In genomic region chr10:19876570-19876969, GRCh38 we compare ENCODE assay signal across 22 cellular contexts.
DNase-seq lines count a peak whose midpoint lies in the region; FAIRE-seq and TF ChIP-seq lines count a peak whose summit lies in the region.
"Had no signal": no experiment of that assay in that cellular context is flagged by ENCODE, and none has a peak within 500 bp of the region (broad histone marks: within the 10 kb centered on the region; RNA-seq: fewer than 3 reads in every experiment).

No MANE protein-coding gene starts in this region.

- peak overlapping the region; percentile 23 for H3K27ac ChIP-seq in osteoblast (ENCODE audit: low read depth, low read length)
- H3K27ac ChIP-seq in CD4-positive, alpha-beta memory T cell (ENCODE audit: low read depth, low read length), result no peak overlapping the region
- H3K27ac ChIP-seq: BLaER1, C4-2B, GM23248 had no signal

- no peaks in the 10 kb centered on the region for H3K4me1 ChIP-seq in osteoblast (ENCODE audit: insufficient read depth, low read length)
- H3K4me1 ChIP-seq in CD4-positive, alpha-beta memory T cell (ENCODE audit: insufficient read depth, low read length), result no peaks in the 10 kb centered on the region
- H3K4me1 ChIP-seq: BLaER1 had no signal

- TF ChIP-seq CTCF in choroid plexus epithelial cell (conservative IDR thresholded peaks at IDR 0.05; ENCODE audit: low read depth, low read length), result no peak
- TF ChIP-seq CTCF in osteoblast (IDR thresholded peaks at IDR 0.05; ENCODE audit: extremely low read depth, low read depth, low read length), result no peak
- no peak for TF ChIP-seq CTCF in nephron progenitor cell (IDR thresholded peaks at IDR 0.05)

- H3K79me2 ChIP-seq in osteoblast (ENCODE audit: insufficient read depth, low read length), result no peaks in the 10 kb centered on the region

- no peaks in the 10 kb centered on the region for H3K36me3 ChIP-seq in osteoblast (ENCODE audit: insufficient read depth, low read length)
- no peaks in the 10 kb centered on the region for H3K36me3 ChIP-seq in CD4-positive, alpha-beta memory T cell (ENCODE audit: insufficient read depth, low read length)
- H3K36me3 ChIP-seq: BLaER1 had no signal

- H4K20me1 ChIP-seq in osteoblast (ENCODE audit: insufficient read depth, low read length), result no peaks in the 10 kb centered on the region
- H4K20me1 ChIP-seq: BLaER1 had no signal

- no peak overlapping the region for H3K4me3 Mint-ChIP-seq in CD4-positive, alpha-beta memory T cell
- no peak overlapping the region for H3K4me3 Mint-ChIP-seq in nephron progenitor cell
- H3K4me3 Mint-ChIP-seq: B cell; CD4-positive, CD25-positive, alpha-beta regulatory T cell; CD8-positive, alpha-beta memory T cell had no signal

- no peak overlapping the region for H3K4me3 ChIP-seq in choroid plexus epithelial cell (ENCODE audit: low read depth, low read length)
- H3K4me3 ChIP-seq in osteoblast (ENCODE audit: insufficient read depth, low read length), result no peak overlapping the region
- H3K4me3 ChIP-seq in CD4-positive, alpha-beta memory T cell (ENCODE audit: low read length in 2 of 2), result no peak overlapping the region
- H3K4me3 ChIP-seq: BLaER1, GM12878, GM23248 had no signal

- H3K36me3 Mint-ChIP-seq in CD4-positive, alpha-beta memory T cell, result no peaks in the 10 kb centered on the region
- H3K36me3 Mint-ChIP-seq in nephron progenitor cell (ENCODE audit: low read depth), result peaks cover 13% of the 10 kb centered on the region
- H3K36me3 Mint-ChIP-seq: CD4-positive, CD25-positive, alpha-beta regulatory T cell; CD8-positive, alpha-beta memory T cell had no signal

- CTCF ChIA-PET in CD4-positive, alpha-beta memory T cell (lab: Charles Lee; ENCODE audit: partially characterized antibody), result no interaction called here

- no peak overlapping the region for H2AFZ ChIP-seq in osteoblast (ENCODE audit: low read length)
- H2AFZ ChIP-seq: GM23248 had no signal

- no peak overlapping the region for H3K4me2 ChIP-seq in osteoblast (ENCODE audit: insufficient read depth, low read length)
- H3K4me2 ChIP-seq: BLaER1 had no signal

- intact Hi-C loops in CD4-positive, alpha-beta memory T cell (cut with micrococcal nuclease), result no loop called here

- peak; percentile 35 for FAIRE-seq in RCC 7860 (lab: Jason Lieb, UNC)
- FAIRE-seq: D721Med, GM12878, GM19239, H1 had no signal

- POLR2A ChIA-PET in CD4-positive, alpha-beta memory T cell (lab: Charles Lee; ENCODE audit: partially characterized antibody), result no interaction called here

- peaks cover 0 to 7% (median 0%) of the 10 kb centered on the region in 8 donors for H3K9me3 Mint-ChIP-seq in CD4-positive, alpha-beta memory T cell
- no peaks in the 10 kb centered on the region for H3K9me3 Mint-ChIP-seq in nephron progenitor cell

- no peak overlapping the region for H3K27ac Mint-ChIP-seq in CD4-positive, alpha-beta memory T cell
- no peak overlapping the region for H3K27ac Mint-ChIP-seq in nephron progenitor cell
- H3K27ac Mint-ChIP-seq: B cell; CD4-positive, CD25-positive, alpha-beta regulatory T cell; CD8-positive, alpha-beta memory T cell had no signal

- H3K4me1 Mint-ChIP-seq in CD4-positive, alpha-beta memory T cell, result no peaks in the 10 kb centered on the region
- no peaks in the 10 kb centered on the region for H3K4me1 Mint-ChIP-seq in nephron progenitor cell
- H3K4me1 Mint-ChIP-seq: B cell; CD4-positive, CD25-positive, alpha-beta regulatory T cell; CD8-positive, alpha-beta memory T cell had no signal

- H3K9me3 ChIP-seq in osteoblast (ENCODE audit: low read depth, low read length), result no peaks in the 10 kb centered on the region
- no peaks in the 10 kb centered on the region for H3K9me3 ChIP-seq in CD4-positive, alpha-beta memory T cell (ENCODE audit: control insufficient read depth in 1 of 2, low read length in 2 of 2)
- H3K9me3 ChIP-seq: BLaER1 had no signal

- no peaks in the 10 kb centered on the region for H3K27me3 Mint-ChIP-seq in CD4-positive, alpha-beta memory T cell
- peaks cover 6% of the 10 kb centered on the region for H3K27me3 Mint-ChIP-seq in nephron progenitor cell (ENCODE audit: low read depth, poor library complexity)
- H3K27me3 Mint-ChIP-seq: B cell; CD4-positive, CD25-positive, alpha-beta regulatory T cell; CD8-positive, alpha-beta memory T cell had no signal

- DNase-seq in RCC 7860 (ENCODE audit: low spot score) (no peak), choroid plexus epithelial cell (ENCODE audit: low read depth) (peak; percentile 14), osteoblast (ENCODE audit: insufficient read length, low spot score, missing footprints) (no peak), nephron progenitor cell (no peak)
- DNase-seq in activated CD4-positive, CD25-positive, alpha-beta regulatory T cell (lab: John Stamatoyannopoulos, UW), result no peak
- DNase-seq in CD4-positive, alpha-beta memory T cell, result no peak
- DNase-seq: CD4-positive, CD25-positive, alpha-beta regulatory T cell; CD8-positive, alpha-beta memory T cell; DMS 273 treated with DMSO at 0.1 percent for 48 hours; DMS79; EL; GDM1; GM23248; H7; HCEC 1CT had no signal

- no peaks in the 10 kb centered on the region for H3K27me3 ChIP-seq in osteoblast (ENCODE audit: insufficient read depth, low read length)
- no peaks in the 10 kb centered on the region for H3K27me3 ChIP-seq in CD4-positive, alpha-beta memory T cell (ENCODE audit: insufficient read depth, low read length)
- H3K27me3 ChIP-seq: BLaER1 had no signal
